Comparison of ENCODE assay signal across 26 cellular contexts in genomic region chr15:101310163-101310480, GRCh38.
"Had no signal": no experiment of that assay in that cellular context is flagged by ENCODE, and none has a peak within 500 bp of the region (broad histone marks: within the 10 kb centered on the region; RNA-seq: fewer than 3 reads in every experiment).

No MANE protein-coding gene starts in this region.

- H3K27me3 ChIP-seq: heart right ventricle, left lung, neural progenitor cell, vagina had no signal

- FAIRE-seq: bronchial epithelial cell, colon, endometrium had no signal

- DNase-seq: activated CD4-positive, alpha-beta T cell treated with anti-CD3 and anti-CD28 coated beads for 1 hour; activated CD4-positive, alpha-beta T cell treated with anti-CD3 and anti-CD28 coated beads, Interleukin-2, amount 10 ng/mL, durations not matched to agents 7 days and 5 days; activated CD8-positive, alpha-beta memory T cell treated with anti-CD3 and anti-CD28 coated beads, Interleukin-2, amount 50 U/mL, for 48 hours; activated naive CD4-positive, alpha-beta T cell treated with Interleukin-2 at 50 U/mL for 16 hours; activated T-cell treated with anti-CD3 and anti-CD28 coated beads, Interleukin-2, amount 50 U/mL, for 48 hours; anterior cingulate cortex; dermis blood vessel endothelial cell; effector CD4-positive, alpha-beta T cell; esophagus squamous epithelium; foreskin melanocyte; heart right ventricle; left lung; naive thymus-derived CD4-positive, alpha-beta T cell; stimulated activated CD4-positive, alpha-beta T cell treated with anti-CD3 and anti-CD28 coated beads, Interleukin-12 subunit alpha, Interleukin-12 subunit beta, amount 100 ng/mL, for 4 hours; stimulated activated CD4-positive, alpha-beta T cell treated with anti-CD3 and anti-CD28 coated beads, Interleukin-4, amount 100 ng/mL, for 1 hour; T-helper 17 cell; trophoblast cell had no signal

- H3K27ac ChIP-seq: epithelial cell of prostate, esophagus squamous epithelium, heart right ventricle, left lung, neural progenitor cell, thoracic aorta, vagina had no signal

- H3K4me1 ChIP-seq: heart right ventricle, left lung, vagina had no signal

- H3K36me3 ChIP-seq: esophagus squamous epithelium, left lung, neural progenitor cell, thoracic aorta, vagina had no signal

- ATAC-seq: heart right ventricle; left lung; naive thymus-derived CD4-positive, alpha-beta T cell; right cardiac atrium; T-helper 17 cell; WTC11 had no signal

- H3K9me3 ChIP-seq: esophagus squamous epithelium, heart right ventricle, left lung, thoracic aorta, vagina had no signal

- H2AFZ ChIP-seq: neural progenitor cell had no signal

- H3K4me2 ChIP-seq: neural progenitor cell had no signal

- H3K9ac ChIP-seq: neural progenitor cell had no signal

- H3K4me3 ChIP-seq: esophagus squamous epithelium, heart right ventricle, left lung, neural progenitor cell, thoracic aorta, vagina had no signal
